In the genomic region with DNA sequence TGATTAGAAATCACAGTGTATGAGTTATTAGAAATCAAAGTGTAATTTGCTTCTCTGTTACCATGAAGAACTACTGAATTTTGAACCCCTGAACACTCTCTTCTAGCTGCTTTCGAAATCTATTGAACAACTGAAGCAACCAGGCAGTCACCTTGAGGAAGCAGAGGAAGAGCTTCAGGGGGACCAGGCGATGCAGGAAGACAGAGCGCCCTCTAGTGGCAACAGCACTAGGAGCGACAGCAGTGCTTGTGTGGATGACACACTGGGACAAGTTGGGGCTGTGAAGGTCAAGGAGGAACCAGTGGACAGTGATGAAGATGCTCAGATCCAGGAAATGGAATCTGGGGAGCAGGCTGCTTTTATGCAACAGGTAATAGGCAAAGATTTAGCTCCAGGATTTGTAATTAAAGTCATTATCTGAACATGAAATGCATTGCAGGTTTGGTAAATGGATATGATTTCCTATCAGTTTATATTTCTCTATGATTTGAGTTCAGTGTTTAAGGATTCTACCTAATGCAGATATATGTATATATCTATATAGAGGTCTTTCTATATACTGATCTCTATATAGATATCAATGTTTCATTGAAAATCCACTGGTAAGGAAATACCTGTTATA, we compare ENCODE assay signal across 8 cellular contexts.
DNase-seq lines count a peak whose midpoint lies in the region; ATAC-seq and TF ChIP-seq lines count a peak whose summit lies in the region.

No MANE protein-coding gene starts in this region.

- no peak for TF ChIP-seq POLR2A in GM18505 (IDR thresholded peaks at IDR 0.05; ENCODE audit: borderline replicate concordance, extremely low read depth, insufficient read depth, insufficient read length)

- peak; percentile 93 for DNase-seq in A172 (ENCODE audit: low spot score)
- peak; percentile 28 to 47 for DNase-seq in NCI-H1930 (lab: John Stamatoyannopoulos, UW)
- DNase-seq in T-helper 9 cell: peak; percentile 55
- DNase-seq in astrocyte of the hippocampus (ENCODE audit: low read depth, low spot score): peak; percentile 75
- peak; percentile 67 for DNase-seq in iPS DF 19.7 (ENCODE audit: low read depth, low spot score)
- DNase-seq in smooth muscle cell of the brain vasculature (ENCODE audit: low read depth, low spot score): peak; percentile 46

- peak; percentile 99 for ATAC-seq in GM18505 (IDR thresholded peaks at IDR 0.05; ENCODE audit: unreplicated experiment)
- ATAC-seq in HG02885 (IDR thresholded peaks at IDR 0.05; ENCODE audit: poor library complexity, unreplicated experiment): peak; percentile 100

Comparison
In these comparisons a context has a peak if more than half of its experiments do, and no peak if none do; other contexts are left out.
1. Peak in every context shown above with its lines: DNase-seq and ATAC-seq.
2. DNase-seq: peak in every context shown above with its lines; median percentile 93 in A172; 75 in astrocyte of the hippocampus; 67 in iPS DF 19.7; 55 in T-helper 9 cell; 46 in smooth muscle cell of the brain vasculature; 38 in NCI-H1930.